In genomic region chr13:31129419-31129818, GRCh38 we compare ENCODE assay signal across 26 cellular contexts.
"Had no signal": no experiment of that assay in that cellular context is flagged by ENCODE, and none has a peak within 500 bp of the region (broad histone marks: within the 10 kb centered on the region; RNA-seq: fewer than 3 reads in every experiment).

No MANE protein-coding gene starts in this region.

- H3K9me3 Mint-ChIP-seq: natural killer cell; stimulated activated effector memory CD8-positive, alpha-beta T cell treated with anti-CD3 and anti-CD28 coated beads, Interleukin-12 subunit alpha, Interleukin-12 subunit beta, amount 100 ng/mL, for 72 hours; stimulated activated naive CD8-positive, alpha-beta T cell treated with anti-CD3 and anti-CD28 coated beads, Interleukin-15, Interleukin-2, amounts not matched to agents 100 ng/mL and 50 ng/mL, for 24 hours had no signal

- H3K4me1 Mint-ChIP-seq: natural killer cell had no signal

- H3K9me3 ChIP-seq: left ventricle myocardium inferior, ovary, spleen, suprapubic skin, thoracic aorta, tibial artery, upper lobe of right lung had no signal

- H3K27ac ChIP-seq: left ventricle myocardium inferior, neural progenitor cell, ovary, sigmoid colon, spleen, suprapubic skin, thoracic aorta, tibial artery, upper lobe of right lung had no signal

- H3K36me3 Mint-ChIP-seq: natural killer cell had no signal

- FAIRE-seq: small intestine, urothelium cell line had no signal

- H2AFZ ChIP-seq: neural progenitor cell had no signal

- H3K4me3 Mint-ChIP-seq: mesothelial cell of epicardium; naive B cell; natural killer cell; nephron progenitor cell; neural progenitor cell; stimulated activated effector memory CD8-positive, alpha-beta T cell treated with anti-CD3 and anti-CD28 coated beads, Interleukin-12 subunit alpha, Interleukin-12 subunit beta, amount 100 ng/mL, for 72 hours; stimulated activated naive CD8-positive, alpha-beta T cell treated with anti-CD3 and anti-CD28 coated beads, Interleukin-15, Interleukin-2, amounts not matched to agents 100 ng/mL and 50 ng/mL, for 24 hours had no signal

- H3K27ac Mint-ChIP-seq: mesothelial cell of epicardium; natural killer cell; nephron progenitor cell; neural progenitor cell; progenitor cell of endocrine pancreas; stimulated activated effector memory CD8-positive, alpha-beta T cell treated with anti-CD3 and anti-CD28 coated beads, Interleukin-12 subunit alpha, Interleukin-12 subunit beta, amount 100 ng/mL, for 72 hours; stimulated activated naive CD8-positive, alpha-beta T cell treated with anti-CD3 and anti-CD28 coated beads, Interleukin-15, Interleukin-2, amounts not matched to agents 100 ng/mL and 50 ng/mL, for 24 hours had no signal

- H3K36me3 ChIP-seq: neural progenitor cell, ovary, sigmoid colon, suprapubic skin, thoracic aorta, upper lobe of right lung had no signal

- DNase-seq: islet precursor cell; left ventricle myocardium inferior; mesendoderm; naive B cell; natural killer cell; nephron progenitor cell; ovary; retina; right cardiac atrium; sigmoid colon; small intestine; spleen; stimulated activated CD4-positive, alpha-beta T cell treated with anti-CD3 and anti-CD28 coated beads, Interleukin-4, amount 100 ng/mL, for 24 hours; stimulated activated naive CD4-positive, alpha-beta T cell; tibial artery; trophoblast cell; upper lobe of right lung had no signal

- H3K4me2 ChIP-seq: neural progenitor cell had no signal

- H3K4me3 ChIP-seq: left ventricle myocardium inferior, lung, neural progenitor cell, ovary, sigmoid colon, spleen, suprapubic skin, thoracic aorta, tibial artery, upper lobe of right lung had no signal

- ATAC-seq: natural killer cell; right cardiac atrium; stimulated activated effector memory CD8-positive, alpha-beta T cell treated with anti-CD3 and anti-CD28 coated beads, Interleukin-12 subunit alpha, Interleukin-12 subunit beta, amount 100 ng/mL, for 72 hours; upper lobe of right lung had no signal

- H3K9ac ChIP-seq: neural progenitor cell had no signal

- H3K27me3 ChIP-seq: neural progenitor cell, ovary, sigmoid colon, upper lobe of right lung had no signal

- H3K4me1 ChIP-seq: left ventricle myocardium inferior, neural progenitor cell, sigmoid colon, spleen, suprapubic skin, tibial artery, upper lobe of right lung had no signal
